1 cellular context compared by ENCODE assay signal in the genomic region with DNA sequence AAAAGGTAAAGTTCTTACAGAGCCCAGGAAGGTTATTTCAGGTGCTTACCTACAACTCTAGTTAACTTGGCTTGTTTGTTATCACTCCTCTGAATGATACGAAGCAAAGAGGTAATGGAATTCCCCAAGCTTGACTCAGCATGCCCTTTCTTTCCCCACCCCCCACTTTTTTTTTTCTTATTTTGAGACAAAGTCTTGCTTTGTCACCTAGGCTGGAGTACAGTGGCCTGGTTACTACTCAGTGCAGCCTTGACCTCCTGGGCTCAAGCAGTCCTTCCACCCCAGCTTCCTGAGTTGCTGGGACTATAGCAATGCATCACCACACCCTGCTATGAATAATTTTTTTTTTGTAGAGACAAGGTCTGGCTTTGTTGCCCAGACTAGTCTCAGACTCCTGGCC.
TF ChIP-seq lines count a peak whose summit lies in the region.

No MANE protein-coding gene starts in this region.

TF ChIP-seq in K562, 482 proteins besides CTCF, POLR2A, EP300 and RAD21 (continued from another document):
- TF ChIP-seq MAFK (IDR thresholded peaks at IDR 0.05; ENCODE audit: low read length) = peak; percentile 10; the same call in 1 of the 2 replicates
- no peak for TF ChIP-seq DIDO1 (tag; IDR thresholded peaks at IDR 0.05; ENCODE audit: low read depth)
- TF ChIP-seq DDX20 (tag; IDR thresholded peaks at IDR 0.05; ENCODE audit: low read depth) = no peak
- TF ChIP-seq HDAC3 (IDR thresholded peaks at IDR 0.05; ENCODE audit: borderline replicate concordance, partially characterized antibody) = no peak
- no peak for TF ChIP-seq POLR2G (IDR thresholded peaks at IDR 0.05; ENCODE audit: low read depth, low read length)
- no peak for TF ChIP-seq CEBPG (CRISPR knock-in tag; IDR thresholded peaks at IDR 0.05)
- TF ChIP-seq CEBPG (tag; conservative IDR thresholded peaks at IDR 0.05 in 1 of 2, IDR thresholded peaks at IDR 0.05 in 1 of 2) = no peak
- no peak for TF ChIP-seq ZKSCAN3 (CRISPR knock-in tag; IDR thresholded peaks at IDR 0.05)
- TF ChIP-seq ZNF384 (IDR thresholded peaks at IDR 0.05; ENCODE audit: low read depth, low read length) = peak; percentile 89
- TF ChIP-seq ZEB2 (IDR thresholded peaks at IDR 0.05) = 0 out of 2 replicates have a peak, but pooled peaks have one; percentile 48
- TF ChIP-seq NR2C2 (CRISPR knock-in tag; IDR thresholded peaks at IDR 0.05) = no peak
- TF ChIP-seq NR2C2 (tag; IDR thresholded peaks at IDR 0.05) = no peak
- no peak for TF ChIP-seq ZNF699 (CRISPR knock-in tag; IDR thresholded peaks at IDR 0.05; ENCODE audit: insufficient replicate concordance)
- TF ChIP-seq MEF2D (tag; conservative IDR thresholded peaks at IDR 0.05; ENCODE audit: low read depth) = no peak
- TF ChIP-seq, protein P1, sequence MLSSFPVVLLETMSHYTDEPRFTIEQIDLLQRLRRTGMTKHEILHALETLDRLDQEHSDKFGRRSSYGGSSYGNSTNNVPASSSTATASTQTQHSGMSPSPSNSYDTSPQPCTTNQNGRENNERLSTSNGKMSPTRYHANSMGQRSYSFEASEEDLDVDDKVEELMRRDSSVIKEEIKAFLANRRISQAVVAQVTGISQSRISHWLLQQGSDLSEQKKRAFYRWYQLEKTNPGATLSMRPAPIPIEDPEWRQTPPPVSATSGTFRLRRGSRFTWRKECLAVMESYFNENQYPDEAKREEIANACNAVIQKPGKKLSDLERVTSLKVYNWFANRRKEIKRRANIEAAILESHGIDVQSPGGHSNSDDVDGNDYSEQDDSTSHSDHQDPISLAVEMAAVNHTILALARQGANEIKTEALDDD (IDR thresholded peaks at IDR 0.05) = 0 out of 2 replicates have a peak, but pooled peaks have one; percentile 17
- TF ChIP-seq, protein P2, sequence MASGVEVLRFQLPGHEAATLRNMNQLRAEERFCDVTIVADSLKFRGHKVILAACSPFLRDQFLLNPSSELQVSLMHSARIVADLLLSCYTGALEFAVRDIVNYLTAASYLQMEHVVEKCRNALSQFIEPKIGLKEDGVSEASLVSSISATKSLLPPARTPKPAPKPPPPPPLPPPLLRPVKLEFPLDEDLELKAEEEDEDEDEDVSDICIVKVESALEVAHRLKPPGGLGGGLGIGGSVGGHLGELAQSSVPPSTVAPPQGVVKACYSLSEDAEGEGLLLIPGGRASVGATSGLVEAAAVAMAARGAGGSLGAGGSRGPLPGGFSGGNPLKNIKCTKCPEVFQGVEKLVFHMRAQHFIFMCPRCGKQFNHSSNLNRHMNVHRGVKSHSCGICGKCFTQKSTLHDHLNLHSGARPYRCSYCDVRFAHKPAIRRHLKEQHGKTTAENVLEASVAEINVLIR (CRISPR knock-in tag; IDR thresholded peaks at IDR 0.05) = no peak
- TF ChIP-seq ZNF124 (CRISPR knock-in tag; IDR thresholded peaks at IDR 0.05) = no peak
- TF ChIP-seq ZNF766 (CRISPR knock-in tag; conservative IDR thresholded peaks at IDR 0.05) = no peak
- no peak for TF ChIP-seq NR2F6 (CRISPR knock-in tag; IDR thresholded peaks at IDR 0.05)
- no peak for TF ChIP-seq BCOR (IDR thresholded peaks at IDR 0.05)
- TF ChIP-seq, protein P3, sequence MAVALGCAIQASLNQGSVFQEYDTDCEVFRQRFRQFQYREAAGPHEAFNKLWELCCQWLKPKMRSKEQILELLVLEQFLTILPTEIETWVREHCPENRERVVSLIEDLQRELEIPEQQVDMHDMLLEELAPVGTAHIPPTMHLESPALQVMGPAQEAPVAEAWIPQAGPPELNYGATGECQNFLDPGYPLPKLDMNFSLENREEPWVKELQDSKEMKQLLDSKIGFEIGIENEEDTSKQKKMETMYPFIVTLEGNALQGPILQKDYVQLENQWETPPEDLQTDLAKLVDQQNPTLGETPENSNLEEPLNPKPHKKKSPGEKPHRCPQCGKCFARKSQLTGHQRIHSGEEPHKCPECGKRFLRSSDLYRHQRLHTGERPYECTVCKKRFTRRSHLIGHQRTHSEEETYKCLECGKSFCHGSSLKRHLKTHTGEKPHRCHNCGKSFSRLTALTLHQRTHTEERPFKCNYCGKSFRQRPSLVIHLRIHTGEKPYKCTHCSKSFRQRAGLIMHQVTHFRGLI (CRISPR knock-in tag; IDR thresholded peaks at IDR 0.05) = no peak
- TF ChIP-seq RBM15 (IDR thresholded peaks at IDR 0.05; ENCODE audit: insufficient read depth, low read length) = no peak
- TF ChIP-seq ZNF507 (tag; conservative IDR thresholded peaks at IDR 0.05) = no peak
- TF ChIP-seq, protein P4, sequence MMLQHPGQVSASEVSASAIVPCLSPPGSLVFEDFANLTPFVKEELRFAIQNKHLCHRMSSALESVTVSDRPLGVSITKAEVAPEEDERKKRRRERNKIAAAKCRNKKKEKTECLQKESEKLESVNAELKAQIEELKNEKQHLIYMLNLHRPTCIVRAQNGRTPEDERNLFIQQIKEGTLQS (IDR thresholded peaks at IDR 0.05) = peak; percentile 54; the same call in 1 of the 2 replicates
- TF ChIP-seq, protein P4 (CRISPR knock-in tag; conservative IDR thresholded peaks at IDR 0.05) = no peak
- TF ChIP-seq PHF8 (IDR thresholded peaks at IDR 0.05; ENCODE audit: borderline replicate concordance, low read length) = no peak
- no peak for TF ChIP-seq ETV6 (IDR thresholded peaks at IDR 0.05; ENCODE audit: borderline replicate concordance in 1 of 2, low read depth in 2 of 2, low read length in 1 of 2)
- TF ChIP-seq ETV6 (CRISPR knock-in tag; IDR thresholded peaks at IDR 0.05; ENCODE audit: borderline replicate concordance) = no peak
- no peak for TF ChIP-seq PHB2 (IDR thresholded peaks at IDR 0.05; ENCODE audit: low read depth)
- no peak for TF ChIP-seq SMARCC2 (IDR thresholded peaks at IDR 0.05; ENCODE audit: low read depth)
- no peak for TF ChIP-seq SMARCA5 (IDR thresholded peaks at IDR 0.05)
- TF ChIP-seq JUND (IDR thresholded peaks at IDR 0.05; ENCODE audit: borderline replicate concordance, low read depth, low read length) = peak; percentile 35; the same call in 1 of the 2 replicates
- peak; percentile 63; the same call in 2 of the 3 replicates for TF ChIP-seq JUND (tag; IDR thresholded peaks at IDR 0.05; ENCODE audit: borderline replicate concordance, low read depth, low read length)
- TF ChIP-seq, protein P5, sequence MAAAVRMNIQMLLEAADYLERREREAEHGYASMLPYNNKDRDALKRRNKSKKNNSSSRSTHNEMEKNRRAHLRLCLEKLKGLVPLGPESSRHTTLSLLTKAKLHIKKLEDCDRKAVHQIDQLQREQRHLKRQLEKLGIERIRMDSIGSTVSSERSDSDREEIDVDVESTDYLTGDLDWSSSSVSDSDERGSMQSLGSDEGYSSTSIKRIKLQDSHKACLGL (CRISPR knock-in tag; IDR thresholded peaks at IDR 0.05; ENCODE audit: borderline replicate concordance, poor library complexity, severe bottlenecking) = no peak
- TF ChIP-seq, protein P6, sequence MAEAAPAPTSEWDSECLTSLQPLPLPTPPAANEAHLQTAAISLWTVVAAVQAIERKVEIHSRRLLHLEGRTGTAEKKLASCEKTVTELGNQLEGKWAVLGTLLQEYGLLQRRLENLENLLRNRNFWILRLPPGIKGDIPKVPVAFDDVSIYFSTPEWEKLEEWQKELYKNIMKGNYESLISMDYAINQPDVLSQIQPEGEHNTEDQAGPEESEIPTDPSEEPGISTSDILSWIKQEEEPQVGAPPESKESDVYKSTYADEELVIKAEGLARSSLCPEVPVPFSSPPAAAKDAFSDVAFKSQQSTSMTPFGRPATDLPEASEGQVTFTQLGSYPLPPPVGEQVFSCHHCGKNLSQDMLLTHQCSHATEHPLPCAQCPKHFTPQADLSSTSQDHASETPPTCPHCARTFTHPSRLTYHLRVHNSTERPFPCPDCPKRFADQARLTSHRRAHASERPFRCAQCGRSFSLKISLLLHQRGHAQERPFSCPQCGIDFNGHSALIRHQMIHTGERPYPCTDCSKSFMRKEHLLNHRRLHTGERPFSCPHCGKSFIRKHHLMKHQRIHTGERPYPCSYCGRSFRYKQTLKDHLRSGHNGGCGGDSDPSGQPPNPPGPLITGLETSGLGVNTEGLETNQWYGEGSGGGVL (CRISPR knock-in tag; IDR thresholded peaks at IDR 0.05) = no peak
- no peak for TF ChIP-seq POLR2B (IDR thresholded peaks at IDR 0.05; ENCODE audit: low read depth, partially characterized antibody)
- TF ChIP-seq KDM4B (IDR thresholded peaks at IDR 0.05; ENCODE audit: borderline replicate concordance in 2 of 2, low read depth in 1 of 2) = no peak
